17 cellular contexts compared by ENCODE assay signal in genomic region chr9:96168882-96169281, GRCh38.
A peak's percentile ranks its signal among the peaks of the same experiment; 100 is the strongest.
DNase-seq lines count a peak whose midpoint lies in the region; ATAC-seq and TF ChIP-seq lines count a peak whose summit lies in the region.
"Had no signal": no experiment of that assay in that cellular context is flagged by ENCODE, and none has a peak within 500 bp of the region (broad histone marks: within the 10 kb centered on the region; RNA-seq: fewer than 3 reads in every experiment).

No MANE protein-coding gene starts in this region.

- H3K4me1 ChIP-seq in Peyer's patch (no peaks in the 10 kb centered on the region), hepatocyte (ENCODE audit: insufficient read depth) (peaks cover 23% of the 10 kb centered on the region)

- H3K4me3 ChIP-seq in Peyer's patch: no peak overlapping the region
- no peak overlapping the region for H3K4me3 ChIP-seq in hepatocyte
- H3K4me3 ChIP-seq: GM12878, GM23248 had no signal

- H3K79me2 ChIP-seq in hepatocyte: no peaks in the 10 kb centered on the region

- H3K27ac Mint-ChIP-seq in activated T-cell treated with anti-CD3 and anti-CD28 coated beads, Interleukin-2, amount 50 U/mL, for 72 hours: no peak overlapping the region
- H3K27ac Mint-ChIP-seq: activated CD4-positive, alpha-beta T cell treated with anti-CD3 and anti-CD28 coated beads, Interleukin-2, amount 10 ng/mL, durations not matched to agents 24 days and 14 days; activated CD8-positive, alpha-beta memory T cell treated with anti-CD3 and anti-CD28 coated beads, Interleukin-2, amount 10 ng/mL, durations not matched to agents 7 days and 5 days; T-helper 1 cell treated with Interleukin-12 subunit alpha and Interleukin-12 subunit beta and Interleukin-4 antibody, amounts not matched to agents 30 μg/mL and 1 μg/mL, for 36 hours had no signal

- no peaks in the 10 kb centered on the region for H4K20me1 ChIP-seq in hepatocyte (ENCODE audit: insufficient read depth, poor library complexity, severe bottlenecking)

- no peaks in the 10 kb centered on the region for H3K9me3 Mint-ChIP-seq in activated T-cell treated with anti-CD3 and anti-CD28 coated beads, Interleukin-2, amount 50 U/mL, for 72 hours
- H3K9me3 Mint-ChIP-seq: activated CD4-positive, alpha-beta T cell treated with anti-CD3 and anti-CD28 coated beads, Interleukin-2, amount 10 ng/mL, durations not matched to agents 24 days and 14 days; activated naive CD4-positive, alpha-beta T cell treated with anti-CD3 and anti-CD28 coated beads, Interleukin-2, amount 50 U/mL, for 72 hours; T-helper 1 cell treated with Interleukin-12 subunit alpha and Interleukin-12 subunit beta and Interleukin-4 antibody, amounts not matched to agents 30 μg/mL and 1 μg/mL, for 36 hours had no signal

- no peak overlapping the region for H2AFZ ChIP-seq in hepatocyte
- H2AFZ ChIP-seq: GM23248 had no signal

- no peaks in the 10 kb centered on the region for H3K36me3 ChIP-seq in Peyer's patch
- H3K36me3 ChIP-seq in hepatocyte (replicated peaks; ENCODE audit: insufficient read depth, low read depth): no peaks in the 10 kb centered on the region

- TF ChIP-seq CTCF in Peyer's patch (IDR thresholded peaks at IDR 0.05): no peak
- TF ChIP-seq CTCF in hepatocyte (IDR thresholded peaks at IDR 0.05; ENCODE audit: poor library complexity): no peak

- no peaks in the 10 kb centered on the region for H3K4me1 Mint-ChIP-seq in activated T-cell treated with anti-CD3 and anti-CD28 coated beads, Interleukin-2, amount 50 U/mL, for 72 hours (ENCODE audit: low read depth)
- H3K4me1 Mint-ChIP-seq: activated CD8-positive, alpha-beta memory T cell treated with anti-CD3 and anti-CD28 coated beads, Interleukin-2, amount 10 ng/mL, durations not matched to agents 7 days and 5 days had no signal

- H3K9me3 ChIP-seq in Peyer's patch (no peaks in the 10 kb centered on the region), hepatocyte (ENCODE audit: low read depth) (no peaks in the 10 kb centered on the region)

- H3K27ac ChIP-seq in Peyer's patch (peak overlapping the region; percentile 32 to 76 (median 56)), hepatocyte (peak overlapping the region; percentile 46)
- H3K27ac ChIP-seq: GM23248 had no signal

- no peak overlapping the region for H3K4me3 Mint-ChIP-seq in activated T-cell treated with anti-CD3 and anti-CD28 coated beads, Interleukin-2, amount 50 U/mL, for 72 hours
- H3K4me3 Mint-ChIP-seq: activated CD4-positive, alpha-beta T cell treated with anti-CD3 and anti-CD28 coated beads, Interleukin-2, amount 10 ng/mL, durations not matched to agents 24 days and 14 days; activated CD8-positive, alpha-beta memory T cell treated with anti-CD3 and anti-CD28 coated beads, Interleukin-2, amount 10 ng/mL, durations not matched to agents 7 days and 5 days; T-helper 1 cell treated with Interleukin-12 subunit alpha and Interleukin-12 subunit beta and Interleukin-4 antibody, amounts not matched to agents 30 μg/mL and 1 μg/mL, for 36 hours had no signal

- ATAC-seq in sciatic nerve (peak; percentile 31), GM19455 (IDR thresholded peaks at IDR 0.05; ENCODE audit: unreplicated experiment) (no peak), HG03442 (IDR thresholded peaks at IDR 0.05; ENCODE audit: unreplicated experiment) (no peak)
- no peak for ATAC-seq in activated T-cell treated with anti-CD3 and anti-CD28 coated beads, Interleukin-2, amount 50 U/mL, for 72 hours (replicated peaks in 1 of 2)
- ATAC-seq: activated CD8-positive, alpha-beta memory T cell treated with anti-CD3 and anti-CD28 coated beads, Interleukin-2, amount 10 ng/mL, durations not matched to agents 7 days and 5 days; activated naive CD4-positive, alpha-beta T cell treated with anti-CD3 and anti-CD28 coated beads, Interleukin-2, amount 50 U/mL, for 72 hours; GM12878; Panc1 had no signal

- H3K4me2 ChIP-seq in hepatocyte: peak overlapping the region; percentile 22

- no peaks in the 10 kb centered on the region for H3K27me3 ChIP-seq in Peyer's patch
- no peaks in the 10 kb centered on the region for H3K27me3 ChIP-seq in hepatocyte

- 82% methylated on average over 10 of the region's 10 CpGs for WGBS in hepatocyte (ENCODE audit: low lambda C conversion rate, missing lambda C conversion rate)

- no peaks in the 10 kb centered on the region for H3K36me3 Mint-ChIP-seq in activated T-cell treated with anti-CD3 and anti-CD28 coated beads, Interleukin-2, amount 50 U/mL, for 72 hours (ENCODE audit: insufficient read depth in 2 of 2)
- H3K36me3 Mint-ChIP-seq: activated CD8-positive, alpha-beta memory T cell treated with anti-CD3 and anti-CD28 coated beads, Interleukin-2, amount 10 ng/mL, durations not matched to agents 7 days and 5 days; activated naive CD4-positive, alpha-beta T cell treated with anti-CD3 and anti-CD28 coated beads, Interleukin-2, amount 50 U/mL, for 72 hours had no signal

- DNase-seq in Peyer's patch: no peak
- DNase-seq in hepatocyte (ENCODE audit: low spot score): no peak
- no peak for DNase-seq in sciatic nerve (ENCODE audit: low spot score)
- DNase-seq in UCSD-AML1 (lab: John Stamatoyannopoulos, UW; ENCODE audit: unreplicated experiment): no peak
- DNase-seq in activated T-cell treated with anti-CD3 and anti-CD28 coated beads, Interleukin-2, amount 50 U/mL, for 72 hours: no peak
- DNase-seq: activated CD4-positive, alpha-beta T cell treated with anti-CD3 and anti-CD28 coated beads, Interleukin-2, amount 10 ng/mL, durations not matched to agents 24 days and 14 days; activated CD8-positive, alpha-beta memory T cell treated with anti-CD3 and anti-CD28 coated beads, Interleukin-2, amount 10 ng/mL, durations not matched to agents 7 days and 5 days; aorta; DMS79 treated with DMSO at 0.1 percent for 48 hours; NCI-H510A had no signal

- intact Hi-C loops in sciatic nerve (cut with DNase I): no loop called here

- no peaks in the 10 kb centered on the region for H3K9me2 ChIP-seq in hepatocyte (replicated peaks; ENCODE audit: insufficient read depth)

- no peak for TF ChIP-seq POLR2A in Peyer's patch (IDR thresholded peaks at IDR 0.05)

- H3K27me3 Mint-ChIP-seq in activated T-cell treated with anti-CD3 and anti-CD28 coated beads, Interleukin-2, amount 50 U/mL, for 72 hours (ENCODE audit: low read depth): peaks cover 12% of the 10 kb centered on the region
